Comparison of ENCODE assay signal across 17 cellular contexts in genomic region chr2:64738026-64738425, GRCh38.
DNase-seq lines count a peak whose midpoint lies in the region; ATAC-seq and TF ChIP-seq lines count a peak whose summit lies in the region.
"Had no signal": no experiment of that assay in that cellular context is flagged by ENCODE, and none has a peak within 500 bp of the region (broad histone marks: within the 10 kb centered on the region; RNA-seq: fewer than 3 reads in every experiment).

No MANE protein-coding gene starts in this region.

- CTCF ChIA-PET in activated CD8-positive, alpha-beta memory T cell treated with anti-CD3 and anti-CD28 coated beads, Interleukin-2, amount 10 ng/mL, durations not matched to agents 7 days and 5 days (lab: Charles Lee), result interaction anchor here (0.7 to 4.1 kb wide), 10 partner anchors 9 to 92 kb away, joined by 3 to 22 read pairs (median 4); partner anchors contain the start of gene SERTAD2

- no peak overlapping the region for H3K4me3 Mint-ChIP-seq in activated CD8-positive, alpha-beta memory T cell treated with anti-CD3 and anti-CD28 coated beads, Interleukin-2, amount 10 ng/mL, durations not matched to agents 7 days and 5 days

- H4K20me1 ChIP-seq in smooth muscle cell (ENCODE audit: low read depth), result no peaks in the 10 kb centered on the region

- no peaks in the 10 kb centered on the region for H3K36me3 ChIP-seq in smooth muscle cell (ENCODE audit: low read depth)
- H3K36me3 ChIP-seq: brain microvascular endothelial cell, gastrocnemius medialis had no signal

- no peak for TF ChIP-seq CTCF in smooth muscle cell (IDR thresholded peaks at IDR 0.05; ENCODE audit: borderline replicate concordance, insufficient read depth, poor library complexity, severe bottlenecking)

- no peaks in the 10 kb centered on the region for H3K9me3 ChIP-seq in smooth muscle cell (replicated peaks; ENCODE audit: low read depth)
- H3K9me3 ChIP-seq: A549, gastrocnemius medialis had no signal

- H3K4me1 Mint-ChIP-seq in activated CD8-positive, alpha-beta memory T cell treated with anti-CD3 and anti-CD28 coated beads, Interleukin-2, amount 10 ng/mL, durations not matched to agents 7 days and 5 days, result peaks cover 45% of the 10 kb centered on the region

- peaks cover 3% of the 10 kb centered on the region for H3K79me2 ChIP-seq in smooth muscle cell (ENCODE audit: low read depth)

- no peaks in the 10 kb centered on the region for H3K4me1 ChIP-seq in smooth muscle cell (ENCODE audit: low read depth)
- H3K4me1 ChIP-seq: A549, gastrocnemius medialis had no signal

- no peak overlapping the region for H3K4me3 ChIP-seq in smooth muscle cell
- H3K4me3 ChIP-seq: A549, gastrocnemius medialis had no signal

- H3F3A ChIP-seq in smooth muscle cell (ENCODE audit: low read depth), result no peaks in the 10 kb centered on the region

- peak overlapping the region; percentile 75 for H3K27ac Mint-ChIP-seq in activated CD8-positive, alpha-beta memory T cell treated with anti-CD3 and anti-CD28 coated beads, Interleukin-2, amount 10 ng/mL, durations not matched to agents 7 days and 5 days
- H3K27ac Mint-ChIP-seq: progenitor cell of endocrine pancreas had no signal

- H2AFZ ChIP-seq in smooth muscle cell (ENCODE audit: low read depth), result no peak overlapping the region

- H3K36me3 Mint-ChIP-seq in activated CD8-positive, alpha-beta memory T cell treated with anti-CD3 and anti-CD28 coated beads, Interleukin-2, amount 10 ng/mL, durations not matched to agents 7 days and 5 days, result peaks cover 23% of the 10 kb centered on the region

- no peak for DNase-seq in activated CD8-positive, alpha-beta memory T cell treated with anti-CD3 and anti-CD28 coated beads, Interleukin-2, amount 10 ng/mL, durations not matched to agents 7 days and 5 days
- no peak for DNase-seq in activated CD8-positive, alpha-beta memory T cell treated with anti-CD3 and anti-CD28 coated beads, Interleukin-2, amount 50 U/mL, for 4 hours
- no peak for DNase-seq in smooth muscle cell (lab: John Stamatoyannopoulos, UW; ENCODE audit: unreplicated experiment)
- DNase-seq in DMS153 treated with DMSO at 0.1 percent for 48 hours (lab: John Stamatoyannopoulos, UW; ENCODE audit: unreplicated experiment), result no peak
- no peak for DNase-seq in Right ventricle myocardium superior
- no peak for DNase-seq in KG1 (lab: John Stamatoyannopoulos, UW)
- DNase-seq: COR-L47; effector CD8-positive, alpha-beta T cell; gastrocnemius medialis; NCI-H187 treated with DMSO at 0.1 percent for 48 hours; SIG-M5 had no signal

- no peaks in the 10 kb centered on the region for H3K27me3 Mint-ChIP-seq in activated CD8-positive, alpha-beta memory T cell treated with anti-CD3 and anti-CD28 coated beads, Interleukin-2, amount 10 ng/mL, durations not matched to agents 7 days and 5 days
- H3K27me3 Mint-ChIP-seq: progenitor cell of endocrine pancreas had no signal

- no peak overlapping the region for H3K9ac ChIP-seq in smooth muscle cell (ENCODE audit: low read depth)
- H3K9ac ChIP-seq: KMS-11 had no signal

- ATAC-seq in activated CD8-positive, alpha-beta memory T cell treated with anti-CD3 and anti-CD28 coated beads, Interleukin-2, amount 10 ng/mL, durations not matched to agents 7 days and 5 days, result peak; percentile 82
- ATAC-seq in GM21786 (IDR thresholded peaks at IDR 0.05; ENCODE audit: unreplicated experiment) (peak; percentile 80), HG03378 (IDR thresholded peaks at IDR 0.05; ENCODE audit: unreplicated experiment) (peak; percentile 80), Right ventricle myocardium superior (ENCODE audit: poor library complexity) (no peak)
- ATAC-seq: A549, gastrocnemius medialis had no signal

- H3K27me3 ChIP-seq in smooth muscle cell (ENCODE audit: low read depth), result no peaks in the 10 kb centered on the region
- H3K27me3 ChIP-seq: brain microvascular endothelial cell, gastrocnemius medialis had no signal

- 95% methylated on average over 1 of the region's 1 CpG for WGBS in smooth muscle cell (ENCODE audit: low lambda C conversion rate)

- H3K4me2 ChIP-seq in smooth muscle cell, result peak overlapping the region; percentile 55
- H3K4me2 ChIP-seq: A549, KMS-11 had no signal

- H3K9me3 Mint-ChIP-seq in activated CD8-positive, alpha-beta memory T cell treated with anti-CD3 and anti-CD28 coated beads, Interleukin-2, amount 10 ng/mL, durations not matched to agents 7 days and 5 days (ENCODE audit: low read depth), result no peaks in the 10 kb centered on the region

- intact Hi-C loops in Right ventricle myocardium superior (cut with DNase I), result no loop called here

- peak overlapping the region; percentile 49 for H3K27ac ChIP-seq in smooth muscle cell (ENCODE audit: low read depth)
- H3K27ac ChIP-seq: A549, brain microvascular endothelial cell, gastrocnemius medialis, KMS-11 had no signal
